1 cellular context compared by ENCODE assay signal in genomic region chr2:171289336-171289735, GRCh38.
TF ChIP-seq lines count a peak whose summit lies in the region.

No MANE protein-coding gene starts in this region.

TF ChIP-seq in GM23338, 12 proteins besides CTCF, POLR2A, EP300 and RAD21 (continued from another document):
- TF ChIP-seq REST (IDR thresholded peaks at IDR 0.05; ENCODE audit: unreplicated experiment), result no peak
- TF ChIP-seq ZNF331 (CRISPR knock-in tag; IDR thresholded peaks at IDR 0.05; ENCODE audit: low read depth), result no peak
TF ChIP-seq in GM23338: peak in this region for 0.
